In genomic region chr21:16389622-16390021, GRCh38 we compare ENCODE assay signal across 31 cellular contexts.
"Had no signal": no experiment of that assay in that cellular context is flagged by ENCODE, and none has a peak within 500 bp of the region (broad histone marks: within the 10 kb centered on the region; RNA-seq: fewer than 3 reads in every experiment).

No MANE protein-coding gene starts in this region.

- H3K9me3 ChIP-seq: adrenal gland, body of pancreas, gastrocnemius medialis had no signal

- H3K27ac ChIP-seq: adrenal gland, body of pancreas, foreskin keratinocyte, gastrocnemius medialis had no signal

- H3K36me3 ChIP-seq: adrenal gland, gastrocnemius medialis had no signal

- H3K36me3 Mint-ChIP-seq: activated CD4-positive, alpha-beta memory T cell treated with anti-CD3 and anti-CD28 coated beads for 36 hours; activated CD8-positive, alpha-beta memory T cell treated with anti-CD3 and anti-CD28 coated beads, Interleukin-2, amount 10 ng/mL, durations not matched to agents 7 days and 5 days; activated naive CD4-positive, alpha-beta T cell treated with anti-CD3 and anti-CD28 coated beads, Interleukin-2, amount 50 U/mL, for 24 hours; activated naive CD8-positive, alpha-beta T cell treated with anti-CD3 and anti-CD28 coated beads for 36 hours had no signal

- H3K4me3 ChIP-seq: adrenal gland, body of pancreas, gastrocnemius medialis had no signal

- H3K4me1 ChIP-seq: adrenal gland, body of pancreas, foreskin keratinocyte, gastrocnemius medialis had no signal

- FAIRE-seq: colon had no signal

- H3K27me3 ChIP-seq: adrenal gland, body of pancreas, foreskin keratinocyte, gastrocnemius medialis had no signal

- H3K9me3 Mint-ChIP-seq: activated naive CD4-positive, alpha-beta T cell treated with anti-CD3 and anti-CD28 coated beads for 36 hours; activated naive CD8-positive, alpha-beta T cell treated with anti-CD3 and anti-CD28 coated beads for 36 hours had no signal

- DNase-seq: activated CD4-positive, alpha-beta memory T cell treated with anti-CD3 and anti-CD28 coated beads for 36 hours; activated CD4-positive, alpha-beta T cell treated with anti-CD3 and anti-CD28 coated beads for 36 hours; activated CD4-positive, alpha-beta T cell treated with anti-CD3 and anti-CD28 coated beads, Interleukin-2, amount 10 ng/mL, durations not matched to agents 24 days and 14 days; activated CD4-positive, CD25-positive, alpha-beta regulatory T cell; activated CD4-positive, CD25-positive, alpha-beta regulatory T cell treated with anti-CD3 and anti-CD28 coated beads, Interleukin-2, amount 50 U/mL, for 72 hours; activated CD8-positive, alpha-beta memory T cell treated with anti-CD3 and anti-CD28 coated beads, Interleukin-2, amount 10 ng/mL, durations not matched to agents 7 days and 5 days; activated CD8-positive, alpha-beta memory T cell treated with anti-CD3 and anti-CD28 coated beads, Interleukin-2, amount 50 U/mL, for 4 hours; activated CD8-positive, alpha-beta T cell treated with anti-CD3 and anti-CD28 coated beads, Interleukin-2, amount 10 ng/mL, durations not matched to agents 7 days and 5 days; activated effector memory CD4-positive, alpha-beta T cell treated with anti-CD3 and anti-CD28 coated beads, Interleukin-2, amount 50 U/mL, for 16 hours; activated naive CD4-positive, alpha-beta T cell treated with anti-CD3 and anti-CD28 coated beads for 36 hours; activated naive CD8-positive, alpha-beta T cell treated with anti-CD3 and anti-CD28 coated beads for 36 hours; activated naive CD8-positive, alpha-beta T cell treated with anti-CD3 and anti-CD28 coated beads, Interleukin-2, amount 50 U/mL, for 24 hours; activated T-cell treated with anti-CD3 and anti-CD28 coated beads, Interleukin-2, amount 50 U/mL, for 1 hour; activated T-cell treated with anti-CD3 and anti-CD28 coated beads, Interleukin-2, amount 50 U/mL, for 48 hours; adrenal gland; amygdala; aorta; body of pancreas; caudate nucleus; cortex of kidney; dermis blood vessel endothelial cell; effector CD4-positive, alpha-beta T cell; effector memory CD8-positive, alpha-beta T cell; gastrocnemius medialis; glutamatergic neuron; T-helper 2 cell had no signal

- ATAC-seq: activated CD4-positive, alpha-beta T cell treated with anti-CD3 and anti-CD28 coated beads for 36 hours; activated CD8-positive, alpha-beta memory T cell treated with anti-CD3 and anti-CD28 coated beads, Interleukin-2, amount 10 ng/mL, durations not matched to agents 7 days and 5 days; activated CD8-positive, alpha-beta T cell treated with anti-CD3 and anti-CD28 coated beads, Interleukin-2, amount 10 ng/mL, durations not matched to agents 7 days and 5 days; activated naive CD8-positive, alpha-beta T cell treated with anti-CD3 and anti-CD28 coated beads, Interleukin-2, amount 50 U/mL, for 24 hours; body of pancreas; effector memory CD8-positive, alpha-beta T cell; gastrocnemius medialis had no signal

- H3K27ac Mint-ChIP-seq: activated CD4-positive, alpha-beta memory T cell treated with anti-CD3 and anti-CD28 coated beads for 36 hours; activated CD4-positive, alpha-beta T cell treated with anti-CD3 and anti-CD28 coated beads for 36 hours; activated CD4-positive, alpha-beta T cell treated with anti-CD3 and anti-CD28 coated beads, Interleukin-2, amount 10 ng/mL, durations not matched to agents 24 days and 14 days; activated CD8-positive, alpha-beta memory T cell treated with anti-CD3 and anti-CD28 coated beads, Interleukin-2, amount 10 ng/mL, durations not matched to agents 7 days and 5 days; activated CD8-positive, alpha-beta T cell treated with anti-CD3 and anti-CD28 coated beads, Interleukin-2, amount 10 ng/mL, durations not matched to agents 7 days and 5 days; activated naive CD4-positive, alpha-beta T cell treated with anti-CD3 and anti-CD28 coated beads for 36 hours; activated naive CD4-positive, alpha-beta T cell treated with anti-CD3 and anti-CD28 coated beads, Interleukin-2, amount 50 U/mL, for 24 hours; activated naive CD8-positive, alpha-beta T cell treated with anti-CD3 and anti-CD28 coated beads for 36 hours; activated naive CD8-positive, alpha-beta T cell treated with anti-CD3 and anti-CD28 coated beads, Interleukin-2, amount 50 U/mL, for 24 hours; activated T-helper 1 cell treated with anti-CD3 and anti-CD28 coated beads, Interleukin-12 subunit alpha, Interleukin-12 subunit beta, Interleukin-2, Interleukin-4 antibody, amounts not matched to agents 30 ng/mL and 10 ng/mL and 1 ng/mL, durations not matched to agents 14 hours and 24 hours and 36 hours; activated T-helper 2 cell treated with anti-CD3 and anti-CD28 coated beads, Interferon-gamma antibody, Interleukin-2, Interleukin-4, amounts not matched to agents 10 μg/mL and 5 μg/mL and 100 μg/mL, durations not matched to agents 14 hours and 24 hours and 36 hours; effector memory CD8-positive, alpha-beta T cell had no signal

- H3K4me1 Mint-ChIP-seq: activated CD4-positive, alpha-beta T cell treated with anti-CD3 and anti-CD28 coated beads for 36 hours; activated CD4-positive, alpha-beta T cell treated with anti-CD3 and anti-CD28 coated beads, Interleukin-2, amount 10 ng/mL, durations not matched to agents 24 days and 14 days; activated CD8-positive, alpha-beta memory T cell treated with anti-CD3 and anti-CD28 coated beads, Interleukin-2, amount 10 ng/mL, durations not matched to agents 7 days and 5 days; activated naive CD4-positive, alpha-beta T cell treated with anti-CD3 and anti-CD28 coated beads, Interleukin-2, amount 50 U/mL, for 24 hours; activated naive CD8-positive, alpha-beta T cell treated with anti-CD3 and anti-CD28 coated beads for 36 hours; activated naive CD8-positive, alpha-beta T cell treated with anti-CD3 and anti-CD28 coated beads, Interleukin-2, amount 50 U/mL, for 24 hours had no signal

- H3K4me3 Mint-ChIP-seq: activated CD4-positive, alpha-beta memory T cell treated with anti-CD3 and anti-CD28 coated beads for 36 hours; activated CD4-positive, alpha-beta T cell treated with anti-CD3 and anti-CD28 coated beads for 36 hours; activated CD4-positive, alpha-beta T cell treated with anti-CD3 and anti-CD28 coated beads, Interleukin-2, amount 10 ng/mL, durations not matched to agents 24 days and 14 days; activated CD8-positive, alpha-beta memory T cell treated with anti-CD3 and anti-CD28 coated beads, Interleukin-2, amount 10 ng/mL, durations not matched to agents 7 days and 5 days; activated CD8-positive, alpha-beta T cell treated with anti-CD3 and anti-CD28 coated beads, Interleukin-2, amount 10 ng/mL, durations not matched to agents 7 days and 5 days; activated naive CD4-positive, alpha-beta T cell treated with anti-CD3 and anti-CD28 coated beads for 36 hours; activated naive CD4-positive, alpha-beta T cell treated with anti-CD3 and anti-CD28 coated beads, Interleukin-2, amount 50 U/mL, for 24 hours; activated naive CD8-positive, alpha-beta T cell treated with anti-CD3 and anti-CD28 coated beads for 36 hours; activated naive CD8-positive, alpha-beta T cell treated with anti-CD3 and anti-CD28 coated beads, Interleukin-2, amount 50 U/mL, for 24 hours; activated T-helper 1 cell treated with anti-CD3 and anti-CD28 coated beads, Interleukin-12 subunit alpha, Interleukin-12 subunit beta, Interleukin-2, Interleukin-4 antibody, amounts not matched to agents 30 ng/mL and 10 ng/mL and 1 ng/mL, durations not matched to agents 14 hours and 24 hours and 36 hours; effector memory CD8-positive, alpha-beta T cell had no signal

- H3K27me3 Mint-ChIP-seq: activated CD4-positive, alpha-beta memory T cell treated with anti-CD3 and anti-CD28 coated beads for 36 hours; activated CD4-positive, alpha-beta T cell treated with anti-CD3 and anti-CD28 coated beads for 36 hours; activated CD4-positive, alpha-beta T cell treated with anti-CD3 and anti-CD28 coated beads, Interleukin-2, amount 10 ng/mL, durations not matched to agents 24 days and 14 days; activated CD8-positive, alpha-beta memory T cell treated with anti-CD3 and anti-CD28 coated beads, Interleukin-2, amount 10 ng/mL, durations not matched to agents 7 days and 5 days; activated naive CD4-positive, alpha-beta T cell treated with anti-CD3 and anti-CD28 coated beads, Interleukin-2, amount 50 U/mL, for 24 hours; activated naive CD8-positive, alpha-beta T cell treated with anti-CD3 and anti-CD28 coated beads for 36 hours; activated naive CD8-positive, alpha-beta T cell treated with anti-CD3 and anti-CD28 coated beads, Interleukin-2, amount 50 U/mL, for 24 hours; effector memory CD8-positive, alpha-beta T cell had no signal
